In genomic region chr7:137127806-137128205, GRCh38 we compare ENCODE assay signal across 17 cellular contexts.
"Had no signal": no experiment of that assay in that cellular context is flagged by ENCODE, and none has a peak within 500 bp of the region (broad histone marks: within the 10 kb centered on the region; RNA-seq: fewer than 3 reads in every experiment).

No MANE protein-coding gene starts in this region.

- H3K4me2 ChIP-seq: SK-N-SH had no signal

- H3K9me3 ChIP-seq: SK-N-SH had no signal

- H3K27ac ChIP-seq: RWPE1 had no signal

- H3K9ac ChIP-seq: SK-N-SH had no signal

- ATAC-seq: Panc1 had no signal

- DNase-seq: Karpas-422, KG1, MM.1S, NCI-H1092 treated with DMSO at 0.1 percent for 48 hours, NCI-H1436, NCI-H1694, NCI-H187 treated with DMSO at 0.1 percent for 48 hours, NCI-H2029 treated with DMSO at 0.1 percent for 48 hours, NCI-H2171 treated with DMSO at 0.1 percent for 48 hours, NCI-H524 treated with DMSO at 0.1 percent for 48 hours, NCI-H69, NCI-H774, SHP77, SK-N-SH, SW 1271 had no signal
